1 cellular context compared by ENCODE assay signal in genomic region chr16:46973457-46974324, GRCh38.
TF ChIP-seq lines count a peak whose summit lies in the region.

TSS of gene DNAJA2 (minus strand) at chr16:46973674. CDS start at chr16:46973572, 102 bp downstream.

TF ChIP-seq in HepG2, 621 proteins besides CTCF, POLR2A, EP300 and RAD21 (continued from another document and continues in another):
- peak; percentile 75 for TF ChIP-seq SKIL (CRISPR knock-in tag; IDR thresholded peaks at IDR 0.05; ENCODE audit: borderline replicate concordance)
- peak; percentile 76; the same call in 1 of the 2 replicates for TF ChIP-seq ZC3H4 (CRISPR knock-in tag; IDR thresholded peaks at IDR 0.05; ENCODE audit: borderline replicate concordance)
- TF ChIP-seq ZHX2 (IDR thresholded peaks at IDR 0.05; ENCODE audit: low read depth), result no peak
- peak; percentile 96 for TF ChIP-seq ZHX2 (CRISPR knock-in tag; IDR thresholded peaks at IDR 0.05; ENCODE audit: borderline replicate concordance)
- TF ChIP-seq, protein P1, sequence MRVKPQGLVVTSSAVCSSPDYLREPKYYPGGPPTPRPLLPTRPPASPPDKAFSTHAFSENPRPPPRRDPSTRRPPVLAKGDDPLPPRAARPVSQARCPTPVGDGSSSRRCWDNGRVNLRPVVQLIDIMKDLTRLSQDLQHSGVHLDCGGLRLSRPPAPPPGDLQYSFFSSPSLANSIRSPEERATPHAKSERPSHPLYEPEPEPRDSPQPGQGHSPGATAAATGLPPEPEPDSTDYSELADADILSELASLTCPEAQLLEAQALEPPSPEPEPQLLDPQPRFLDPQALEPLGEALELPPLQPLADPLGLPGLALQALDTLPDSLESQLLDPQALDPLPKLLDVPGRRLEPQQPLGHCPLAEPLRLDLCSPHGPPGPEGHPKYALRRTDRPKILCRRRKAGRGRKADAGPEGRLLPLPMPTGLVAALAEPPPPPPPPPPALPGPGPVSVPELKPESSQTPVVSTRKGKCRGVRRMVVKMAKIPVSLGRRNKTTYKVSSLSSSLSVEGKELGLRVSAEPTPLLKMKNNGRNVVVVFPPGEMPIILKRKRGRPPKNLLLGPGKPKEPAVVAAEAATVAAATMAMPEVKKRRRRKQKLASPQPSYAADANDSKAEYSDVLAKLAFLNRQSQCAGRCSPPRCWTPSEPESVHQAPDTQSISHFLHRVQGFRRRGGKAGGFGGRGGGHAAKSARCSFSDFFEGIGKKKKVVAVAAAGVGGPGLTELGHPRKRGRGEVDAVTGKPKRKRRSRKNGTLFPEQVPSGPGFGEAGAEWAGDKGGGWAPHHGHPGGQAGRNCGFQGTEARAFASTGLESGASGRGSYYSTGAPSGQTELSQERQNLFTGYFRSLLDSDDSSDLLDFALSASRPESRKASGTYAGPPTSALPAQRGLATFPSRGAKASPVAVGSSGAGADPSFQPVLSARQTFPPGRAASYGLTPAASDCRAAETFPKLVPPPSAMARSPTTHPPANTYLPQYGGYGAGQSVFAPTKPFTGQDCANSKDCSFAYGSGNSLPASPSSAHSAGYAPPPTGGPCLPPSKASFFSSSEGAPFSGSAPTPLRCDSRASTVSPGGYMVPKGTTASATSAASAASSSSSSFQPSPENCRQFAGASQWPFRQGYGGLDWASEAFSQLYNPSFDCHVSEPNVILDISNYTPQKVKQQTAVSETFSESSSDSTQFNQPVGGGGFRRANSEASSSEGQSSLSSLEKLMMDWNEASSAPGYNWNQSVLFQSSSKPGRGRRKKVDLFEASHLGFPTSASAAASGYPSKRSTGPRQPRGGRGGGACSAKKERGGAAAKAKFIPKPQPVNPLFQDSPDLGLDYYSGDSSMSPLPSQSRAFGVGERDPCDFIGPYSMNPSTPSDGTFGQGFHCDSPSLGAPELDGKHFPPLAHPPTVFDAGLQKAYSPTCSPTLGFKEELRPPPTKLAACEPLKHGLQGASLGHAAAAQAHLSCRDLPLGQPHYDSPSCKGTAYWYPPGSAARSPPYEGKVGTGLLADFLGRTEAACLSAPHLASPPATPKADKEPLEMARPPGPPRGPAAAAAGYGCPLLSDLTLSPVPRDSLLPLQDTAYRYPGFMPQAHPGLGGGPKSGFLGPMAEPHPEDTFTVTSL (CRISPR knock-in tag; IDR thresholded peaks at IDR 0.05; ENCODE audit: borderline replicate concordance), result no peak
- no peak; the same call in 1 of the 2 replicates for TF ChIP-seq ZNF564 (CRISPR knock-in tag; IDR thresholded peaks at IDR 0.05)
- peak; percentile 93; the same call in 1 of the 2 replicates for TF ChIP-seq MAF1 (CRISPR knock-in tag; IDR thresholded peaks at IDR 0.05; ENCODE audit: borderline replicate concordance)
- peak; percentile 67 for TF ChIP-seq JARID2 (CRISPR knock-in tag; IDR thresholded peaks at IDR 0.05; ENCODE audit: insufficient replicate concordance)
- peak; percentile 99 for TF ChIP-seq ASH2L (IDR thresholded peaks at IDR 0.05; ENCODE audit: insufficient read length, low read depth, low read length)
- peak; percentile 48; the same call in 1 of the 2 replicates for TF ChIP-seq FOSL1 (CRISPR knock-in tag; IDR thresholded peaks at IDR 0.05; ENCODE audit: borderline replicate concordance)
- 0 out of 2 replicates have a peak, but pooled peaks have one; percentile 39 for TF ChIP-seq ZMAT5 (CRISPR knock-in tag; IDR thresholded peaks at IDR 0.05; ENCODE audit: borderline replicate concordance, low read depth)
- peak; percentile 91; the same call in 1 of the 2 replicates for TF ChIP-seq CREBL2 (CRISPR knock-in tag; IDR thresholded peaks at IDR 0.05; ENCODE audit: borderline replicate concordance)
- TF ChIP-seq PAF1 (CRISPR knock-in tag; IDR thresholded peaks at IDR 0.05), result 0 out of 2 replicates have a peak, but pooled peaks have one; percentile 20
- TF ChIP-seq ZNF891 (CRISPR knock-in tag; IDR thresholded peaks at IDR 0.05), result peak; percentile 93; the same call in 1 of the 2 replicates
- TF ChIP-seq YEATS4 (CRISPR knock-in tag; IDR thresholded peaks at IDR 0.05; ENCODE audit: borderline replicate concordance), result peak; percentile 88
- TF ChIP-seq AFF4 (CRISPR knock-in tag; IDR thresholded peaks at IDR 0.05), result no peak
- TF ChIP-seq TMF1 (CRISPR knock-in tag; IDR thresholded peaks at IDR 0.05; ENCODE audit: low read depth), result no peak; the same call in 1 of the 2 replicates
- peak; percentile 96 for TF ChIP-seq POLR2G (IDR thresholded peaks at IDR 0.05; ENCODE audit: low read depth, low read length)
- TF ChIP-seq, protein P2, sequence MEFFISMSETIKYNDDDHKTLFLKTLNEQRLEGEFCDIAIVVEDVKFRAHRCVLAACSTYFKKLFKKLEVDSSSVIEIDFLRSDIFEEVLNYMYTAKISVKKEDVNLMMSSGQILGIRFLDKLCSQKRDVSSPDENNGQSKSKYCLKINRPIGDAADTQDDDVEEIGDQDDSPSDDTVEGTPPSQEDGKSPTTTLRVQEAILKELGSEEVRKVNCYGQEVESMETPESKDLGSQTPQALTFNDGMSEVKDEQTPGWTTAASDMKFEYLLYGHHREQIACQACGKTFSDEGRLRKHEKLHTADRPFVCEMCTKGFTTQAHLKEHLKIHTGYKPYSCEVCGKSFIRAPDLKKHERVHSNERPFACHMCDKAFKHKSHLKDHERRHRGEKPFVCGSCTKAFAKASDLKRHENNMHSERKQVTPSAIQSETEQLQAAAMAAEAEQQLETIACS (CRISPR knock-in tag; IDR thresholded peaks at IDR 0.05), result 0 out of 2 replicates have a peak, but pooled peaks have one; percentile 58
- TF ChIP-seq, protein P3, sequence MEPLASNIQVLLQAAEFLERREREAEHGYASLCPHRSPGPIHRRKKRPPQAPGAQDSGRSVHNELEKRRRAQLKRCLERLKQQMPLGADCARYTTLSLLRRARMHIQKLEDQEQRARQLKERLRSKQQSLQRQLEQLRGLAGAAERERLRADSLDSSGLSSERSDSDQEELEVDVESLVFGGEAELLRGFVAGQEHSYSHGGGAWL (CRISPR knock-in tag; IDR thresholded peaks at IDR 0.05), result peak; percentile 88
- TF ChIP-seq FUBP1 (CRISPR knock-in tag; IDR thresholded peaks at IDR 0.05; ENCODE audit: borderline replicate concordance), result no peak
- TF ChIP-seq ZNF607 (CRISPR knock-in tag; IDR thresholded peaks at IDR 0.05; ENCODE audit: borderline replicate concordance), result peak; percentile 82; the same call in 1 of the 2 replicates
- TF ChIP-seq RXRB (CRISPR knock-in tag; IDR thresholded peaks at IDR 0.05; ENCODE audit: borderline replicate concordance), result peak; percentile 89
